Comparison of ENCODE assay signal across 9 cellular contexts in the genomic region with DNA sequence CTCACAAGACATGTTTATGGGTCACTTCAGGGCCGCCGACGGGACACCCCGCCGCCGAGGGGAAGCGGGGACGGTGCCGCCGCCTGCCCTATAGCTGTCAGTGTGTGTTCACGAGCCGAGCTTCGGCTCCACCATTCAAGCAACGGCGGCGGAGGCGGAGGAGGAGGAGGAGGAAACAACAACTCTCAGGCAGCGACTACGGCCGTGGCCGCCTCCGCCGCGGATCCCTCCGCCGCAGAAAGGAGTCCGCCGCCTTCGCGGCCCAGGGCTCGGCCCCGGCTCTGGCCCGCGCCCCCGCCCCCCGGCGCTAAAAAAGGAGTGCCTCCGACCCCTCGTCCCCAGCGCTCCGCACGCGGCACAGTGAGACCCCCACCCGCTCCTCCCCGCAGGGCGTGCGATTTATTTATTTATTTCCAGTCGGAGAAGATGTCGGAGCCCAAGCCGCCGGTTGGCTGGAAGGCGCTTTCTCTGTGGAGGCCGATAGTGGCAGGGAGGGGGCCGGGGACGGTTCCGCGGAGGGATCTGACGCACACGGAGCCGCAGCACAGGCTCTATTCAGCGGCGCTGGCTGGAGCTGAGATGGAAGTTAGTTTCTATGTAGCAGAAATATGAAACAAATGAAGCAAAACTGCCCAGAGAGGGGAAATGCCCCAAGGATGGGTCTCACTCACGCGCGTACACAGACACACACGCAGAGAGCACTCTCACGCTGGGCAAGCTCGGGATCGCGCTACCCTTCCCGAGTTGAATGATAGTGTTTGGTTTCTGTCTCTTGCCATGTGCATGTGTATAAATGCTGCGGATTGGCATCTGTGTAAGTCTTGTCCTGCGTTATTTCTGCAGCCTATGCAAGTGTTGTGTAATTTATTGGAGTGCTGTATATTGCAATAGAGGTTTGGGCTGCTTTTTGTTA. TPM values are rescaled to one million over a fixed set of nuclear protein-coding genes. Genes with fewer than 3 reads are reported as not detected.
DNase-seq lines count a peak whose midpoint lies in the region; ATAC-seq, FAIRE-seq and TF ChIP-seq lines count a peak whose summit lies in the region.
"Had no signal": no experiment of that assay in that cellular context is flagged by ENCODE, and none has a peak within 500 bp of the region (broad histone marks: within the 10 kb centered on the region; RNA-seq: fewer than 3 reads in every experiment).

A gene (minus strand): TSS at position 198 of the 913 bp plus-strand sequence. CDS start 186 bp downstream, at position 12.

- no peaks in the 10 kb centered on the region for H3K36me3 ChIP-seq in kidney (ENCODE audit: control insufficient read depth in 1 of 2, insufficient read depth in 2 of 2, low read length in 2 of 2)

- no peak for TF ChIP-seq CTCF in kidney (IDR thresholded peaks at IDR 0.05; ENCODE audit: borderline replicate concordance, extremely low read depth, insufficient read depth)

- no peak for FAIRE-seq in kidney (lab: Jason Lieb, UNC)
- FAIRE-seq: colon had no signal

- peak; percentile 74 for TF ChIP-seq POLR2A in GM19193 (IDR thresholded peaks at IDR 0.05; ENCODE audit: extremely low read depth, insufficient read depth, insufficient read length)

- peaks cover 5 to 6% of the 10 kb centered on the region in 2 donors for H3K4me1 ChIP-seq in kidney (ENCODE audit: control insufficient read depth in 1 of 2, insufficient read depth in 1 of 2, low read depth in 1 of 2, low read length in 2 of 2)

- H3K9ac ChIP-seq in kidney (ENCODE audit: low read length in 2 of 2) = peak within 1 kb of the TSS; percentile 89 to 90

- H3K9me3 ChIP-seq in kidney (ENCODE audit: control insufficient read depth in 1 of 2, low read length in 2 of 2) = no peaks in the 10 kb centered on the region

- intact Hi-C loops in kidney (cut with DNase I) = no loop called here

- peak within 1 kb of the TSS; percentile 96 to 97 for H3K27ac ChIP-seq in kidney (ENCODE audit: low read depth in 2 of 2, low read length in 2 of 2)

- peak; percentile 75 for ATAC-seq in HG03432 (IDR thresholded peaks at IDR 0.05; ENCODE audit: unreplicated experiment)

- H3K4me3 ChIP-seq in kidney (ENCODE audit: low read length in 2 of 2) = peak within 1 kb of the TSS; percentile 98 to 99

- DNase-seq in AML-193 (lab: John Stamatoyannopoulos, UW) = peak; percentile 97 to 98
- DNase-seq in NCI-H460 (ENCODE audit: extremely low read depth, low read depth) = peak; percentile 81
- DNase-seq in activated CD4-positive, CD25-positive, alpha-beta regulatory T cell treated with anti-CD3 and anti-CD28 coated beads, Interleukin-2, amount 50 U/mL, for 72 hours = peak; percentile 90
- peak; percentile 94 for DNase-seq in cerebellar cortex (ENCODE audit: low spot score)
- DNase-seq in kidney = peak; percentile 98
- DNase-seq in stimulated activated CD4-positive, alpha-beta T cell treated with anti-CD3 and anti-CD28 coated beads, Interleukin-15, amount 100 ng/mL, for 1 hour (ENCODE audit: low read depth in 1 of 2, low spot score in 1 of 2) = peak; percentile 81 to 88

RNA-seq across cellular contexts. Expression of the gene that starts here (rescaled TPM):
- 23.1 and 23.6 TPM in 2 replicates for total RNA-seq in NCI-H460 (2014; rRNA removed; shearing (Covaris generic))
- polyA plus RNA-seq in NCI-H460 (2014; cell fraction: nucleus; rRNA removed) = 14.7 and 25.9 TPM in 2 replicates
- 30.6 TPM for total RNA-seq in kidney
- 4.8 TPM for polyA plus RNA-seq in kidney (ENCODE audit: insufficient read depth, low read depth, low replicate concordance)

Comparison
In these comparisons a context has a peak if more than half of its experiments do, and no peak if none do; other contexts are left out.
1. Peak in every context shown above with its lines: DNase-seq, ATAC-seq, H3K4me3 ChIP-seq and H3K27ac ChIP-seq.